In the genomic region with DNA sequence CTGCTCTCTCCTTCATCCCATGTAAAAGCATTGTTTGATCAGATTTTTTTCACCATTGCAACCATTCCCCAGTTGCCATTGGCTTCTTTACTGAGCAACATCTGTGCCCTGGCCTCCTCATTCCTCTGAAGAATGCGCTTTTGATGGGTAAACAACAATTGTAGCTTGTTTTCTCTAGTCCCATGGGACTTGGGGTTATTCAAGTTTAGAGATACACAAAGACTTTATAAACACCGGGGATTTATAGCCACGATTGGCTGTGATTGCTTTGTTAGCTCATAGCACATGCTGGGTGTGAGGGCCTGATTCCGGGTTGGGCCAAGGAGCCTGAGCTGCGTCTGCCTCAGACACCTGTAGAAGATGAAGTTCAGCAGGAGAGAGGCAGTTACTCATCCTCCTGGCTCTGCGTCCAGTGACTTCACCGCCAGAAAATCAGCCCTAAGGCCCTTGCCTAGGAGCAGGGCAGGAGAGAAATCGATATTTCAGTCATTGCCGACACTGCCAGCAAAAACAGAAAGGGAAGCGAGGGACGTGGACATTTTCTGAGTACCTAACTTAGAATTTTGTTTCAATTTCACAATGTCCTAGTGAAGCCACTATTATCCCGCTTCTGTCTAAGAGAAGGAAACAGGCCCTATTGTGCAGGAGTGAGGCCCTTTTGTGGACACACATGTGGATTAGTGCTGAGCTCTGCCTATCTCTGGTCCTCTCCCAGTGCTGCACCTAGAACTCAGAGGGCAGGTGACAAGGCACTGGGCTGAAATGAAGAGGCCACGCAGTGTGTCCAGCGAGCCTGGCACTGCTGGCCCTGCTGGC, we compare ENCODE assay signal across 1 cellular context.
TF ChIP-seq lines count a peak whose summit lies in the region.

No MANE protein-coding gene starts in this region.

TF ChIP-seq in HepG2, 621 proteins besides CTCF, POLR2A, EP300 and RAD21 (continued from another document):
- TF ChIP-seq, protein P1, sequence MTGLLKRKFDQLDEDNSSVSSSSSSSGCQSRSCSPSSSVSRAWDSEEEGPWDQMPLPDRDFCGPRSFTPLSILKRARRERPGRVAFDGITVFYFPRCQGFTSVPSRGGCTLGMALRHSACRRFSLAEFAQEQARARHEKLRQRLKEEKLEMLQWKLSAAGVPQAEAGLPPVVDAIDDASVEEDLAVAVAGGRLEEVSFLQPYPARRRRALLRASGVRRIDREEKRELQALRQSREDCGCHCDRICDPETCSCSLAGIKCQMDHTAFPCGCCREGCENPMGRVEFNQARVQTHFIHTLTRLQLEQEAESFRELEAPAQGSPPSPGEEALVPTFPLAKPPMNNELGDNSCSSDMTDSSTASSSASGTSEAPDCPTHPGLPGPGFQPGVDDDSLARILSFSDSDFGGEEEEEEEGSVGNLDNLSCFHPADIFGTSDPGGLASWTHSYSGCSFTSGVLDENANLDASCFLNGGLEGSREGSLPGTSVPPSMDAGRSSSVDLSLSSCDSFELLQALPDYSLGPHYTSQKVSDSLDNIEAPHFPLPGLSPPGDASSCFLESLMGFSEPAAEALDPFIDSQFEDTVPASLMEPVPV (CRISPR knock-in tag; IDR thresholded peaks at IDR 0.05): no peak
- no peak for TF ChIP-seq SIN3A (IDR thresholded peaks at IDR 0.05; ENCODE audit: borderline replicate concordance, low read depth, low read length)
- TF ChIP-seq MED8 (CRISPR knock-in tag; IDR thresholded peaks at IDR 0.05; ENCODE audit: insufficient replicate concordance): no peak
- TF ChIP-seq ZNF83 (CRISPR knock-in tag; IDR thresholded peaks at IDR 0.05; ENCODE audit: borderline replicate concordance): no peak
- TF ChIP-seq ZNF547 (CRISPR knock-in tag; IDR thresholded peaks at IDR 0.05): no peak
- TF ChIP-seq STAG1 (CRISPR knock-in tag; IDR thresholded peaks at IDR 0.05): no peak
- no peak for TF ChIP-seq RXRB (CRISPR knock-in tag; IDR thresholded peaks at IDR 0.05; ENCODE audit: borderline replicate concordance)
- TF ChIP-seq, protein P2, sequence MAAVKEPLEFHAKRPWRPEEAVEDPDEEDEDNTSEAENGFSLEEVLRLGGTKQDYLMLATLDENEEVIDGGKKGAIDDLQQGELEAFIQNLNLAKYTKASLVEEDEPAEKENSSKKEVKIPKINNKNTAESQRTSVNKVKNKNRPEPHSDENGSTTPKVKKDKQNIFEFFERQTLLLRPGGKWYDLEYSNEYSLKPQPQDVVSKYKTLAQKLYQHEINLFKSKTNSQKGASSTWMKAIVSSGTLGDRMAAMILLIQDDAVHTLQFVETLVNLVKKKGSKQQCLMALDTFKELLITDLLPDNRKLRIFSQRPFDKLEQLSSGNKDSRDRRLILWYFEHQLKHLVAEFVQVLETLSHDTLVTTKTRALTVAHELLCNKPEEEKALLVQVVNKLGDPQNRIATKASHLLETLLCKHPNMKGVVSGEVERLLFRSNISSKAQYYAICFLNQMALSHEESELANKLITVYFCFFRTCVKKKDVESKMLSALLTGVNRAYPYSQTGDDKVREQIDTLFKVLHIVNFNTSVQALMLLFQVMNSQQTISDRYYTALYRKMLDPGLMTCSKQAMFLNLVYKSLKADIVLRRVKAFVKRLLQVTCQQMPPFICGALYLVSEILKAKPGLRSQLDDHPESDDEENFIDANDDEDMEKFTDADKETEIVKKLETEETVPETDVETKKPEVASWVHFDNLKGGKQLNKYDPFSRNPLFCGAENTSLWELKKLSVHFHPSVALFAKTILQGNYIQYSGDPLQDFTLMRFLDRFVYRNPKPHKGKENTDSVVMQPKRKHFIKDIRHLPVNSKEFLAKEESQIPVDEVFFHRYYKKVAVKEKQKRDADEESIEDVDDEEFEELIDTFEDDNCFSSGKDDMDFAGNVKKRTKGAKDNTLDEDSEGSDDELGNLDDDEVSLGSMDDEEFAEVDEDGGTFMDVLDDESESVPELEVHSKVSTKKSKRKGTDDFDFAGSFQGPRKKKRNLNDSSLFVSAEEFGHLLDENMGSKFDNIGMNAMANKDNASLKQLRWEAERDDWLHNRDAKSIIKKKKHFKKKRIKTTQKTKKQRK (IDR thresholded peaks at IDR 0.05; ENCODE audit: low read length): no peak
